8 cellular contexts compared by ENCODE assay signal in genomic region chr1:171486048-171486519, GRCh38. TPM values are rescaled to one million over a fixed set of nuclear protein-coding genes. Genes with fewer than 3 reads are reported as not detected.
DNase-seq lines count a peak whose midpoint lies in the region; ATAC-seq and TF ChIP-seq lines count a peak whose summit lies in the region.

No MANE protein-coding gene starts in this region.

- peak overlapping the region; percentile 99 for H3K27ac ChIP-seq in left lung

- peak; percentile 33 for ATAC-seq in HG02678 (IDR thresholded peaks at IDR 0.05; ENCODE audit: unreplicated experiment)
- ATAC-seq in left lung, result peak; percentile 65

- peak overlapping the region; percentile 100 for H3K4me3 ChIP-seq in WI38 (ENCODE audit: low read depth, low read length)
- peak overlapping the region; percentile 93 for H3K4me3 ChIP-seq in choroid plexus epithelial cell (ENCODE audit: low read depth, low read length)
- peak overlapping the region; percentile 82 to 99 for H3K4me3 ChIP-seq in left lung

- intact Hi-C loops in left lung (cut with DNase I), result no loop called here

- DNase-seq in NCI-H524 (lab: John Stamatoyannopoulos, UW) (peak; percentile 34 to 47), NCI-H524 treated with DMSO at 0.1 percent for 48 hours (lab: John Stamatoyannopoulos, UW) (no peak), NCI-H146 (lab: John Stamatoyannopoulos, UW) (peak; percentile 67), choroid plexus epithelial cell (ENCODE audit: low read depth) (peak; percentile 82), left lung (no peak)
- peak; percentile 40 to 58 (median 44) for DNase-seq in stimulated activated CD4-positive, alpha-beta T cell treated with anti-CD3 and anti-CD28 coated beads, TNF-alpha, amount 100 ng/mL, for 24 hours (ENCODE audit: low read depth in 3 of 3)

- peaks cover 0 to 8% of the 10 kb centered on the region in 2 donors for H3K36me3 ChIP-seq in left lung

- H3K4me1 ChIP-seq in left lung, result peaks cover 18 to 51% of the 10 kb centered on the region in 2 donors

- TF ChIP-seq CTCF in WI38 (IDR thresholded peaks at IDR 0.05; ENCODE audit: low read depth, low read length) (no peak), choroid plexus epithelial cell (conservative IDR thresholded peaks at IDR 0.05; ENCODE audit: low read depth, low read length) (no peak), left lung (IDR thresholded peaks at IDR 0.05) (no peak)

- H3K9me3 ChIP-seq in left lung, result no peaks in the 10 kb centered on the region

- H3K27me3 ChIP-seq in left lung, result no peaks in the 10 kb centered on the region

RNA-seq across cellular contexts. Expression of gene PRRC2C, which starts 0.8 kb away (rescaled TPM):
- 100 to 1,000 TPM; 120 to 155 TPM for total RNA-seq in left lung

Comparison
In these comparisons a context has a peak if more than half of its experiments do, and no peak if none do; other contexts are left out.
1. DNase-seq: peak in NCI-H524 (2 of 2), NCI-H146 (single experiment), choroid plexus epithelial cell (single experiment) and stimulated activated CD4-positive, alpha-beta T cell treated with anti-CD3 and anti-CD28 coated beads, TNF-alpha, amount 100 ng/mL, for 24 hours (3 of 3); none in NCI-H524 treated with DMSO at 0.1 percent for 48 hours (single experiment) and left lung (0 of 2).
2. Peak in every context shown above with its lines, with median percentiles within 50 percentile points of each other: H3K4me3 ChIP-seq.